In the genomic region with DNA sequence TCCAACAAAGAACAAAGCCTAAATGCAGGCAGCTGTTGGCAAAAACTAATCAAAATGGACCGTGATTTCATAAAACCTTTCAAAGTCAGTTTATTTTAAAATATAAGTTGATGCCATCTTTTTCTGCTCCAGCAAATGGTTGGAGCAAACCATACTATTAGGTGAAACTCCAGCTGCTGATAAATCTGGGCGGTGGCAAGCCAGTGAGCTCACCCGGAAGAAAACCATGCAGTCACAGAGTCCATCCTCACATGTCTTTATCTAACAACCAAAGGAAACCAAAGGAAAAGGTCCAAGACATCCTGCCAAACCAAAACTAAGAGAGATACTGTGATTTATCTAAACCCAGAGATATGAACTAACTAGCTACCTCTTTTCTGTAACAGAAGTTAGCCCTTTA, we compare ENCODE assay signal across 10 cellular contexts.
DNase-seq lines count a peak whose midpoint lies in the region; ATAC-seq lines count a peak whose summit lies in the region.
"Had no signal": no experiment of that assay in that cellular context is flagged by ENCODE, and none has a peak within 500 bp of the region (broad histone marks: within the 10 kb centered on the region; RNA-seq: fewer than 3 reads in every experiment).

No MANE protein-coding gene starts in this region.

- peaks cover 46% of the 10 kb centered on the region for H3K4me1 ChIP-seq in adipocyte (ENCODE audit: control insufficient read depth, insufficient read depth, low read length)
- H3K4me1 ChIP-seq in right cardiac atrium (ENCODE audit: control insufficient read depth, insufficient read depth, low read length): peaks cover 2% of the 10 kb centered on the region
- peaks cover 2 to 31% (median 29%) of the 10 kb centered on the region in 5 donors for H3K4me1 ChIP-seq in subcutaneous abdominal adipose tissue (ENCODE audit: control insufficient read depth in 5 of 5, insufficient read depth in 5 of 5, low read length in 5 of 5)

- H3K27ac Mint-ChIP-seq in activated CD4-positive, alpha-beta T cell treated with anti-CD3 and anti-CD28 coated beads, Interleukin-2, amount 10 ng/mL, durations not matched to agents 24 days and 14 days: peak overlapping the region; percentile 66

- no peak overlapping the region for H3K9ac ChIP-seq in adipocyte (ENCODE audit: low read length)
- no peak overlapping the region for H3K9ac ChIP-seq in subcutaneous abdominal adipose tissue (ENCODE audit: low read length in 5 of 5)

- intact Hi-C loops in activated CD4-positive, alpha-beta T cell treated with anti-CD3 and anti-CD28 coated beads, Interleukin-2, amount 10 ng/mL, durations not matched to agents 24 days and 14 days (cut with micrococcal nuclease): loop anchor here (1.0 to 5.0 kb wide), 3 partner anchors 13 to 40 kb away; no protein-coding TSS in a partner anchor
- intact Hi-C loops in right cardiac atrium (cut with DNase I): loop anchor here in 1 of 4 donors (5.0 kb wide), 1 partner anchor 115 kb away; no protein-coding TSS in a partner anchor

- peaks cover 72% of the 10 kb centered on the region for H3K4me1 Mint-ChIP-seq in activated CD4-positive, alpha-beta T cell treated with anti-CD3 and anti-CD28 coated beads, Interleukin-2, amount 10 ng/mL, durations not matched to agents 24 days and 14 days

- 33% methylated on average over 3 of the region's 3 CpGs for WGBS in right cardiac atrium

- peaks cover 5% of the 10 kb centered on the region for H3K9me3 Mint-ChIP-seq in activated CD4-positive, alpha-beta T cell treated with anti-CD3 and anti-CD28 coated beads, Interleukin-2, amount 10 ng/mL, durations not matched to agents 24 days and 14 days
- H3K9me3 Mint-ChIP-seq: neural crest cell had no signal

- no peaks in the 10 kb centered on the region for H3K27me3 Mint-ChIP-seq in activated CD4-positive, alpha-beta T cell treated with anti-CD3 and anti-CD28 coated beads, Interleukin-2, amount 10 ng/mL, durations not matched to agents 24 days and 14 days

- H3K27me3 ChIP-seq in adipocyte (replicated peaks; ENCODE audit: control insufficient read depth, insufficient read depth, low read length) (no peaks in the 10 kb centered on the region), right cardiac atrium (ENCODE audit: control insufficient read depth, insufficient read depth) (no peaks in the 10 kb centered on the region), subcutaneous abdominal adipose tissue (ENCODE audit: control insufficient read depth in 5 of 5, insufficient read depth in 4 of 5, low read length in 5 of 5) (no peaks in the 10 kb centered on the region)

- H3K4me3 Mint-ChIP-seq in activated CD4-positive, alpha-beta T cell treated with anti-CD3 and anti-CD28 coated beads, Interleukin-2, amount 10 ng/mL, durations not matched to agents 24 days and 14 days: no peak overlapping the region
- H3K4me3 Mint-ChIP-seq: neural crest cell had no signal

- DNase-seq in activated CD4-positive, alpha-beta T cell treated with anti-CD3 and anti-CD28 coated beads, Interleukin-2, amount 10 ng/mL, durations not matched to agents 24 days and 14 days: peak; percentile 53
- no peak for DNase-seq in activated CD4-positive, alpha-beta T cell treated with anti-CD3 and anti-CD28 coated beads for 4 hours
- DNase-seq in adipocyte (ENCODE audit: low read depth) (no peak), right cardiac atrium (no peak), dedifferentiated amniotic fluid mesenchymal stem cell (ENCODE audit: extremely low spot score) (no peak), NCI-H526 (lab: John Stamatoyannopoulos, UW) (no peak)
- DNase-seq: NCI-H146 had no signal

- H3K27ac ChIP-seq in right cardiac atrium (ENCODE audit: low read length): no peak overlapping the region
- H3K27ac ChIP-seq in subcutaneous abdominal adipose tissue (ENCODE audit: low read depth, low read length): peak overlapping the region; percentile 20

- H3K36me3 ChIP-seq in adipocyte (ENCODE audit: control insufficient read depth, insufficient read depth, low read length, severe bottlenecking) (no peaks in the 10 kb centered on the region), subcutaneous abdominal adipose tissue (ENCODE audit: control insufficient read depth in 5 of 5, insufficient read depth in 5 of 5, low read length in 5 of 5) (peaks cover 0 to 2% (median 0%) of the 10 kb centered on the region in 5 donors)

- ATAC-seq in right cardiac atrium (peak; percentile 49 to 67), GM18867 (IDR thresholded peaks at IDR 0.05; ENCODE audit: unreplicated experiment) (no peak)

- peak overlapping the region; percentile 14 for H3K4me3 ChIP-seq in adipocyte (ENCODE audit: low read length)
- no peak overlapping the region for H3K4me3 ChIP-seq in right cardiac atrium (ENCODE audit: low read length)
- no peak overlapping the region for H3K4me3 ChIP-seq in subcutaneous abdominal adipose tissue (ENCODE audit: low read depth in 1 of 5, low read length in 5 of 5)

- peaks cover 37% of the 10 kb centered on the region for H3K36me3 Mint-ChIP-seq in activated CD4-positive, alpha-beta T cell treated with anti-CD3 and anti-CD28 coated beads, Interleukin-2, amount 10 ng/mL, durations not matched to agents 24 days and 14 days (ENCODE audit: low read depth)

- H3K9me3 ChIP-seq in adipocyte (ENCODE audit: control insufficient read depth, low read length): no peaks in the 10 kb centered on the region
- no peaks in the 10 kb centered on the region for H3K9me3 ChIP-seq in right cardiac atrium (ENCODE audit: control insufficient read depth, low read length)
- no peaks in the 10 kb centered on the region for H3K9me3 ChIP-seq in subcutaneous abdominal adipose tissue (ENCODE audit: control insufficient read depth in 5 of 5, low read length in 5 of 5)
